ENCODE assay signal across 28 cellular contexts in genomic region chr12:119992129-119992705, GRCh38. TPM values are rescaled to one million over a fixed set of nuclear protein-coding genes. Genes with fewer than 3 reads are reported as not detected.
A peak's percentile ranks its signal among the peaks of the same experiment; 100 is the strongest.
DNase-seq lines count a peak whose midpoint lies in the region; ATAC-seq and TF ChIP-seq lines count a peak whose summit lies in the region.
"Had no signal": no experiment of that assay in that cellular context is flagged by ENCODE, and none has a peak within 500 bp of the region (broad histone marks: within the 10 kb centered on the region; RNA-seq: fewer than 3 reads in every experiment).

No MANE protein-coding gene starts in this region.

- intact Hi-C loops in thyroid gland (cut with DNase I): no loop called here

- H3K36me3 Mint-ChIP-seq in T-helper 2 cell treated with Interferon-gamma antibody and Interleukin-4, amounts not matched to agents 5 μg/mL and 100 μg/mL, for 36 hours (ENCODE audit: low read depth): peaks cover 18% of the 10 kb centered on the region
- H3K36me3 Mint-ChIP-seq in activated naive CD4-positive, alpha-beta T cell treated with anti-CD3 and anti-CD28 coated beads, Interleukin-2, amount 50 U/mL, for 72 hours: peaks cover 42 to 55% of the 10 kb centered on the region in 2 donors
- peaks cover 33% of the 10 kb centered on the region for H3K36me3 Mint-ChIP-seq in activated naive CD8-positive, alpha-beta T cell
- H3K36me3 Mint-ChIP-seq: CD14-positive monocyte had no signal

- peaks cover 13 to 21% of the 10 kb centered on the region in 2 donors for H3K4me1 ChIP-seq in thyroid gland

- no peaks in the 10 kb centered on the region for H3K9me3 ChIP-seq in thyroid gland
- H3K9me3 ChIP-seq: ovary, suprapubic skin, upper lobe of right lung had no signal

- no peaks in the 10 kb centered on the region for H3K27me3 ChIP-seq in thyroid gland
- H3K27me3 ChIP-seq: ovary had no signal

- WGBS in thyroid gland, 2 donors: 24 to 42% methylated on average over 5 of the region's 5 CpGs

- H3K4me3 ChIP-seq in thyroid gland (replicated peaks in 1 of 3): no peak overlapping the region
- H3K4me3 ChIP-seq: GM23338, ovary, suprapubic skin, upper lobe of right lung had no signal

- H3K4me1 Mint-ChIP-seq in T-helper 2 cell treated with Interferon-gamma antibody and Interleukin-4, amounts not matched to agents 5 μg/mL and 100 μg/mL, for 36 hours (ENCODE audit: low read depth): peaks cover 30% of the 10 kb centered on the region
- peaks cover 62% of the 10 kb centered on the region for H3K4me1 Mint-ChIP-seq in activated naive CD8-positive, alpha-beta T cell (ENCODE audit: low read depth)

- no peaks in the 10 kb centered on the region for H3K27me3 Mint-ChIP-seq in T-helper 2 cell treated with Interferon-gamma antibody and Interleukin-4, amounts not matched to agents 5 μg/mL and 100 μg/mL, for 36 hours (ENCODE audit: low read depth)
- no peaks in the 10 kb centered on the region for H3K27me3 Mint-ChIP-seq in activated naive CD8-positive, alpha-beta T cell
- H3K27me3 Mint-ChIP-seq: stimulated activated memory B cell treated with anti-CD40 and anti-IgM and Interleukin-4, amounts not matched to agents 10 μg/mL and 1 μg/mL and 100 μg/mL, for 72 hours had no signal

- H3K27ac Mint-ChIP-seq in T-helper 2 cell treated with Interferon-gamma antibody and Interleukin-4, amounts not matched to agents 5 μg/mL and 100 μg/mL, for 36 hours: no peak overlapping the region
- H3K27ac Mint-ChIP-seq in activated naive CD4-positive, alpha-beta T cell treated with anti-CD3 and anti-CD28 coated beads, Interleukin-2, amount 50 U/mL, for 72 hours: peak overlapping the region; percentile 86 to 97
- H3K27ac Mint-ChIP-seq in activated naive CD8-positive, alpha-beta T cell: peak overlapping the region; percentile 84
- H3K27ac Mint-ChIP-seq: CD14-positive monocyte; dendritic cell treated with granulocyte-macrophage colony-stimulating factor and Interleukin-4, amounts not matched to agents 40 ng/mL and 50 ng/mL, for 4 days; GM23338; nephron progenitor cell; stimulated activated memory B cell treated with anti-CD40 and anti-IgM and Interleukin-4, amounts not matched to agents 10 μg/mL and 1 μg/mL and 100 μg/mL, for 72 hours; WTC11 had no signal

- no peaks in the 10 kb centered on the region for H3K9me3 Mint-ChIP-seq in T-helper 2 cell treated with Interferon-gamma antibody and Interleukin-4, amounts not matched to agents 5 μg/mL and 100 μg/mL, for 36 hours
- H3K9me3 Mint-ChIP-seq in activated naive CD4-positive, alpha-beta T cell treated with anti-CD3 and anti-CD28 coated beads, Interleukin-2, amount 50 U/mL, for 72 hours: no peaks in the 10 kb centered on the region
- no peaks in the 10 kb centered on the region for H3K9me3 Mint-ChIP-seq in activated naive CD8-positive, alpha-beta T cell (ENCODE audit: low read depth)
- H3K9me3 Mint-ChIP-seq: dendritic cell treated with granulocyte-macrophage colony-stimulating factor and Interleukin-4, amounts not matched to agents 40 ng/mL and 50 ng/mL, for 4 days; GM23338; nephron progenitor cell; stimulated activated memory B cell treated with anti-CD40 and anti-IgM and Interleukin-4, amounts not matched to agents 10 μg/mL and 1 μg/mL and 100 μg/mL, for 72 hours; WTC11 had no signal

- TF ChIP-seq POLR2A in thyroid gland (IDR thresholded peaks at IDR 0.05): no peak

- peak overlapping the region; percentile 32 for H3K4me3 Mint-ChIP-seq in T-helper 2 cell treated with Interferon-gamma antibody and Interleukin-4, amounts not matched to agents 5 μg/mL and 100 μg/mL, for 36 hours
- peak overlapping the region; percentile 96 for H3K4me3 Mint-ChIP-seq in activated naive CD8-positive, alpha-beta T cell
- H3K4me3 Mint-ChIP-seq: dendritic cell treated with granulocyte-macrophage colony-stimulating factor and Interleukin-4, amounts not matched to agents 40 ng/mL and 50 ng/mL, for 4 days; GM23338; nephron progenitor cell; stimulated activated memory B cell treated with anti-CD40 and anti-IgM and Interleukin-4, amounts not matched to agents 10 μg/mL and 1 μg/mL and 100 μg/mL, for 72 hours; WTC11 had no signal

- no peak for TF ChIP-seq CTCF in thyroid gland (IDR thresholded peaks at IDR 0.05)

- H3K27ac ChIP-seq in thyroid gland: peak overlapping the region in 2 of 3 donors; percentile 30 to 63
- H3K27ac ChIP-seq: ovary, suprapubic skin, upper lobe of right lung had no signal

- no peaks in the 10 kb centered on the region for H3K36me3 ChIP-seq in thyroid gland
- H3K36me3 ChIP-seq: ovary, suprapubic skin, upper lobe of right lung had no signal

- no peak for ATAC-seq in activated naive CD4-positive, alpha-beta T cell treated with anti-CD3 and anti-CD28 coated beads, Interleukin-2, amount 50 U/mL, for 72 hours
- no peak for ATAC-seq in GM18498 (IDR thresholded peaks at IDR 0.05; ENCODE audit: unreplicated experiment)
- ATAC-seq: GM23338; Panc1; stimulated activated memory B cell treated with anti-CD40 and anti-IgM and Interleukin-4, amounts not matched to agents 10 μg/mL and 1 μg/mL and 100 μg/mL, for 72 hours; upper lobe of right lung; WTC11 had no signal

- no peak for DNase-seq in T-helper 2 cell treated with Interferon-gamma antibody and Interleukin-4, amounts not matched to agents 5 μg/mL and 100 μg/mL, for 36 hours (ENCODE audit: low spot score)
- DNase-seq in T-helper 2 cell (no peak), thyroid gland (peak; percentile 80 to 85), KG1 (lab: John Stamatoyannopoulos, UW) (no peak)
- DNase-seq in activated naive CD4-positive, alpha-beta T cell treated with anti-CD3 and anti-CD28 coated beads, Interleukin-2, amount 50 U/mL, for 72 hours (ENCODE audit: low spot score in 2 of 2): no peak
- no peak for DNase-seq in activated naive CD4-positive, alpha-beta T cell treated with anti-CD3 and anti-CD28 coated beads, Interleukin-2, amount 50 U/mL, for 16 hours
- DNase-seq: 8988T; central memory CD4-positive, alpha-beta T cell; DMS 273 treated with DMSO at 0.1 percent for 48 hours; EL; NCI-H1436 treated with DMSO at 0.1 percent for 48 hours; NCI-H2081 treated with DMSO at 0.1 percent for 48 hours; NCI-H2227 treated with DMSO at 0.1 percent for 48 hours; NCI-H526 treated with DMSO at 0.1 percent for 48 hours; nephron progenitor cell; ovary; SHP77 treated with DMSO at 0.1 percent for 48 hours; upper lobe of right lung had no signal

RNA-seq across cellular contexts. Expression of gene BICDL1, which starts 3.2 kb away (rescaled TPM):
- 100 to 1,000 TPM in 1 of 2 donors, 10 to 100 TPM in 1; 92.5 to 158 TPM for total RNA-seq in activated naive CD4-positive, alpha-beta T cell treated with anti-CD3 and anti-CD28 coated beads, Interleukin-2, amount 50 U/mL, for 72 hours
- total RNA-seq in thyroid gland: 10 to 100 TPM; 10.5 to 81.8 (median 48.1) TPM
- total RNA-seq: LHCN-M2 had no signal

Comparison
In these comparisons a context has a peak if more than half of its experiments do, and no peak if none do; other contexts are left out.
1. DNase-seq: peak in thyroid gland (2 of 2); none in T-helper 2 cell treated with Interferon-gamma antibody and Interleukin-4, amounts not matched to agents 5 μg/mL and 100 μg/mL, for 36 hours (single experiment), T-helper 2 cell (0 of 5), activated naive CD4-positive, alpha-beta T cell treated with anti-CD3 and anti-CD28 coated beads, Interleukin-2, amount 50 U/mL, for 72 hours (0 of 2), activated naive CD4-positive, alpha-beta T cell treated with anti-CD3 and anti-CD28 coated beads, Interleukin-2, amount 50 U/mL, for 16 hours (single experiment) and KG1 (single experiment).